Comparison of ENCODE assay signal across 1 cellular context in genomic region chr9:34048730-34049629, GRCh38.
TF ChIP-seq lines count a peak whose summit lies in the region.

TSS of gene UBAP2 (minus strand) at chr9:34048887. CDS start at chr9:34017148, 31,739 bp downstream.

TF ChIP-seq in H1, 55 proteins besides CTCF, POLR2A, EP300 and RAD21 (continued from another document):
- TF ChIP-seq USF2 (IDR thresholded peaks at IDR 0.05; ENCODE audit: low read length) = peak; percentile 87
- peak; percentile 61 for TF ChIP-seq TEAD4 (IDR thresholded peaks at IDR 0.05; ENCODE audit: low read depth, low read length)
- no peak for TF ChIP-seq KDM1A (IDR thresholded peaks at IDR 0.05; ENCODE audit: borderline replicate concordance, low read length)
- peak; percentile 99 for TF ChIP-seq KDM4A (IDR thresholded peaks at IDR 0.05; ENCODE audit: low read depth, low read length, severe bottlenecking)
- TF ChIP-seq ASH2L (IDR thresholded peaks at IDR 0.05; ENCODE audit: low read length) = peak; percentile 82
- TF ChIP-seq BRCA1 (IDR thresholded peaks at IDR 0.05; ENCODE audit: low read depth, low read length) = no peak
- peak; percentile 72; the same call in 1 of the 2 replicates for TF ChIP-seq YY1 (IDR thresholded peaks at IDR 0.05; ENCODE audit: low read depth, low read length)
- peak; percentile 48 for TF ChIP-seq SRF (IDR thresholded peaks at IDR 0.05; ENCODE audit: low read depth, low read length)
- TF ChIP-seq RNF2 (IDR thresholded peaks at IDR 0.05; ENCODE audit: borderline replicate concordance, low read depth, low read length, missing control alignments, poor library complexity, severe bottlenecking) = no peak
- TF ChIP-seq SIN3A (conservative IDR thresholded peaks at IDR 0.05 in 1 of 2, IDR thresholded peaks at IDR 0.05 in 1 of 2; ENCODE audit: low read depth in 1 of 2, low read length in 2 of 2) = peak; percentile 23 to 80; a peak in 1 of 4 replicates
- TF ChIP-seq, protein P1, sequence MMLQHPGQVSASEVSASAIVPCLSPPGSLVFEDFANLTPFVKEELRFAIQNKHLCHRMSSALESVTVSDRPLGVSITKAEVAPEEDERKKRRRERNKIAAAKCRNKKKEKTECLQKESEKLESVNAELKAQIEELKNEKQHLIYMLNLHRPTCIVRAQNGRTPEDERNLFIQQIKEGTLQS (IDR thresholded peaks at IDR 0.05; ENCODE audit: insufficient read depth, low read depth, low read length) = peak; percentile 83
- TF ChIP-seq, protein P2, sequence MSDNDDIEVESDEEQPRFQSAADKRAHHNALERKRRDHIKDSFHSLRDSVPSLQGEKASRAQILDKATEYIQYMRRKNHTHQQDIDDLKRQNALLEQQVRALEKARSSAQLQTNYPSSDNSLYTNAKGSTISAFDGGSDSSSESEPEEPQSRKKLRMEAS (IDR thresholded peaks at IDR 0.05) = peak; percentile 98
- TF ChIP-seq KDM5A (IDR thresholded peaks at IDR 0.05; ENCODE audit: low read length) = peak; percentile 72
- peak; percentile 31 for TF ChIP-seq CTBP2 (IDR thresholded peaks at IDR 0.05; ENCODE audit: borderline replicate concordance, insufficient read depth, insufficient read length, low read length)
- peak; percentile 45; the same call in 1 of the 2 replicates for TF ChIP-seq TCF12 (IDR thresholded peaks at IDR 0.05; ENCODE audit: low read depth, low read length)
- peak; percentile 44 for TF ChIP-seq RBBP5 (IDR thresholded peaks at IDR 0.05; ENCODE audit: borderline replicate concordance, low read depth, low read length)
- peak; percentile 90 for TF ChIP-seq GTF2F1 (IDR thresholded peaks at IDR 0.05; ENCODE audit: borderline replicate concordance, low read depth, low read length)
- peak; percentile 98 for TF ChIP-seq POLR2AphosphoS5 (IDR thresholded peaks at IDR 0.05; ENCODE audit: low read depth, low read length)
- peak; percentile 97 for TF ChIP-seq PHF8 (conservative IDR thresholded peaks at IDR 0.05; ENCODE audit: low read depth, low read length)
- 0 out of 2 replicates have a peak, but pooled peaks have one; percentile 4 for TF ChIP-seq JUND (IDR thresholded peaks at IDR 0.05; ENCODE audit: low read length)
- TF ChIP-seq CREB1 (IDR thresholded peaks at IDR 0.05) = peak; percentile 98
- no peak for TF ChIP-seq CBX5 (IDR thresholded peaks at IDR 0.05; ENCODE audit: low read depth, low read length)
- TF ChIP-seq SIRT6 (IDR thresholded peaks at IDR 0.05; ENCODE audit: low read length) = no peak
- TF ChIP-seq, protein P3, sequence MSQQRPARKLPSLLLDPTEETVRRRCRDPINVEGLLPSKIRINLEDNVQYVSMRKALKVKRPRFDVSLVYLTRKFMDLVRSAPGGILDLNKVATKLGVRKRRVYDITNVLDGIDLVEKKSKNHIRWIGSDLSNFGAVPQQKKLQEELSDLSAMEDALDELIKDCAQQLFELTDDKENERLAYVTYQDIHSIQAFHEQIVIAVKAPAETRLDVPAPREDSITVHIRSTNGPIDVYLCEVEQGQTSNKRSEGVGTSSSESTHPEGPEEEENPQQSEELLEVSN (IDR thresholded peaks at IDR 0.05) = peak; percentile 99
- TF ChIP-seq SIX5 (IDR thresholded peaks at IDR 0.05; ENCODE audit: low read depth, low read length) = peak; percentile 63
- peak; percentile 96 for TF ChIP-seq TBP (IDR thresholded peaks at IDR 0.05; ENCODE audit: low read depth, low read length)
- TF ChIP-seq RXRA (IDR thresholded peaks at IDR 0.05; ENCODE audit: insufficient read depth, low read depth, low read length) = no peak
- TF ChIP-seq SP2 (IDR thresholded peaks at IDR 0.05; ENCODE audit: low read length) = no peak
- TF ChIP-seq TAF7 (optimal IDR thresholded peaks at IDR 0.05; ENCODE audit: borderline replicate concordance, low read depth, low read length) = peak; percentile 97
- TF ChIP-seq BACH1 (IDR thresholded peaks at IDR 0.05; ENCODE audit: low read length) = peak; percentile 39; the same call in 1 of the 2 replicates
- peak; percentile 99 for TF ChIP-seq TAF1 (IDR thresholded peaks at IDR 0.05; ENCODE audit: low read depth, low read length)
- 0 out of 2 replicates have a peak, but pooled peaks have one; percentile 42 for TF ChIP-seq SP1 (IDR thresholded peaks at IDR 0.05; ENCODE audit: low read depth, low read length)
- TF ChIP-seq SUZ12 (IDR thresholded peaks at IDR 0.05; ENCODE audit: low read length) = no peak
